ENCODE assay signal across 26 cellular contexts in the genomic region with DNA sequence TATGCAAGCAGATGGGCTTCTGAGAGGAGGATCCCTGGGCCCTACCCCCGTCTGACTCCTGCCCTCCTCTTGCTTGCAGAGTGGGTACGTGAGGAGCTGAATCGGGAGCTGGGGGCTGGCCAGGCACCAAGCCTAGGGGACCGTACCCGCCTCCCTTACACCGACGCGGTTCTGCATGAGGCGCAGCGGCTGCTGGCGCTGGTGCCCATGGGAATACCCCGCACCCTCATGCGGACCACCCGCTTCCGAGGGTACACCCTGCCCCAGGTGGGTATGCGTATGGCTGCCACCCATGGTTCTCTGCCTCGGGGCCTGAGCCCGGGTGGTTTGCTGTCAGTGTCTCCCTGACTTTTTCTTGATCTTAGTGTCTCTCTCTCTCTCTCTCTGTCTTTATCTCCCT. TPM values are rescaled to one million over a fixed set of nuclear protein-coding genes. Genes with fewer than 3 reads are reported as not detected.
"Had no signal": no experiment of that assay in that cellular context is flagged by ENCODE, and none has a peak within 500 bp of the region (broad histone marks: within the 10 kb centered on the region; RNA-seq: fewer than 3 reads in every experiment).

No MANE protein-coding gene starts in this region.

- H3K9me3 ChIP-seq: colonic mucosa, left lung, neutrophil, psoas muscle, sigmoid colon, stomach, thyroid gland, vagina had no signal

- DNase-seq: colonic mucosa; dermis blood vessel endothelial cell; effector memory CD8-positive, alpha-beta T cell; erythroblast; left cardiac atrium; left lung; mesendoderm; midbrain; psoas muscle; sigmoid colon; stimulated activated CD4-positive, alpha-beta T cell treated with anti-CD3 and anti-CD28 coated beads, Interleukin-2, amount 100 ng/mL, for 24 hours; stimulated activated CD4-positive, alpha-beta T cell treated with anti-CD3 and anti-CD28 coated beads, Interleukin-4, amount 100 ng/mL, for 24 hours; stimulated activated naive CD4-positive, alpha-beta T cell treated with Interleukin-2 at 50 U/mL for 16 hours; stomach; thyroid gland; trophoblast cell had no signal

- H3K27ac Mint-ChIP-seq: stimulated activated effector memory CD8-positive, alpha-beta T cell treated with anti-CD3 and anti-CD28 coated beads, Interleukin-12 subunit alpha, Interleukin-12 subunit beta, amount 100 ng/mL, for 72 hours had no signal

- H3K9me3 Mint-ChIP-seq: effector memory CD8-positive, alpha-beta T cell; naive thymus-derived CD8-positive, alpha-beta T cell; stimulated activated effector memory CD8-positive, alpha-beta T cell treated with anti-CD3 and anti-CD28 coated beads, Interleukin-12 subunit alpha, Interleukin-12 subunit beta, amount 100 ng/mL, for 72 hours had no signal

- H3K4me1 ChIP-seq: colonic mucosa, left lung, psoas muscle, thyroid gland had no signal

- H3K4me3 Mint-ChIP-seq: effector memory CD8-positive, alpha-beta T cell; naive thymus-derived CD8-positive, alpha-beta T cell; stimulated activated effector memory CD8-positive, alpha-beta T cell treated with anti-CD3 and anti-CD28 coated beads, Interleukin-12 subunit alpha, Interleukin-12 subunit beta, amount 100 ng/mL, for 72 hours had no signal

- H3K27me3 ChIP-seq: colonic mucosa, left lung, neutrophil, sigmoid colon, thyroid gland, vagina had no signal

- ATAC-seq: effector memory CD8-positive, alpha-beta T cell; left cardiac atrium; left lung; psoas muscle; right cardiac atrium; stimulated activated effector memory CD8-positive, alpha-beta T cell treated with anti-CD3 and anti-CD28 coated beads, Interleukin-12 subunit alpha, Interleukin-12 subunit beta, amount 100 ng/mL, for 72 hours had no signal

- H3K36me3 ChIP-seq: colonic mucosa, left lung, neutrophil, sigmoid colon, thyroid gland, vagina had no signal

- H3K27ac ChIP-seq: colonic mucosa, left lung, neutrophil, psoas muscle, sigmoid colon, stomach, thyroid gland, vagina had no signal

- H3K36me3 Mint-ChIP-seq: naive thymus-derived CD8-positive, alpha-beta T cell had no signal

- H3K4me3 ChIP-seq: colonic mucosa, left lung, psoas muscle, sigmoid colon, stomach, thyroid gland, vagina had no signal

RNA-seq across cellular contexts. Expression of a gene that starts 10.4 kb away (rescaled TPM):
- total RNA-seq: chondrocyte; lung microvascular endothelial cell; myocyte; naive thymus-derived CD8-positive, alpha-beta T cell; osteocyte had no signal
- polyA plus RNA-seq: naive thymus-derived CD8-positive, alpha-beta T cell; neural cell had no signal

RNA-seq across cellular contexts. Expression of a gene that starts 15.7 kb away (rescaled TPM):
- total RNA-seq: naive thymus-derived CD8-positive, alpha-beta T cell had no signal
